In genomic region chr2:23788100-23788499, GRCh38 we compare ENCODE assay signal across 10 cellular contexts.
DNase-seq lines count a peak whose midpoint lies in the region; ATAC-seq, FAIRE-seq and TF ChIP-seq lines count a peak whose summit lies in the region.
"Had no signal": no experiment of that assay in that cellular context is flagged by ENCODE, and none has a peak within 500 bp of the region (broad histone marks: within the 10 kb centered on the region; RNA-seq: fewer than 3 reads in every experiment).

No MANE protein-coding gene starts in this region.

- peak; percentile 87 for ATAC-seq in HG03175 (IDR thresholded peaks at IDR 0.05; ENCODE audit: unreplicated experiment)
- peak; percentile 34 for ATAC-seq in activated B cell treated with CpG ODN at 0.5 μM for 24 hours (ENCODE audit: low read depth)
- ATAC-seq in psoas muscle: no peak

- peaks cover 52% of the 10 kb centered on the region for H3K36me3 Mint-ChIP-seq in activated B cell treated with CpG ODN at 0.5 μM for 24 hours (ENCODE audit: low read depth)

- intact Hi-C loops in activated B cell treated with CpG ODN at 0.5 μM for 24 hours (cut with micrococcal nuclease) (no loop called here), psoas muscle (cut with DNase I) (no loop called here), posterior vena cava (cut with DNase I) (no loop called here)

- no peaks in the 10 kb centered on the region for H3K9me2 ChIP-seq in DOHH2 (replicated peaks; ENCODE audit: control insufficient read depth, low read length)

- H3K4me1 ChIP-seq in DOHH2 (ENCODE audit: control insufficient read depth, low read length) (peaks cover 18% of the 10 kb centered on the region), psoas muscle (peaks cover 3% of the 10 kb centered on the region)

- no peaks in the 10 kb centered on the region for H3K27me3 Mint-ChIP-seq in activated B cell treated with CpG ODN at 0.5 μM for 24 hours
- H3K27me3 Mint-ChIP-seq: dendritic cell treated with granulocyte-macrophage colony-stimulating factor and Interleukin-4, amounts not matched to agents 40 ng/mL and 50 ng/mL, for 4 days had no signal

- no peaks in the 10 kb centered on the region for H3F3A ChIP-seq in DOHH2 (ENCODE audit: control insufficient read depth, insufficient read depth)

- no peak for TF ChIP-seq CTCF in DOHH2 (IDR thresholded peaks at IDR 0.05; ENCODE audit: low read depth, low read length, poor library complexity, severe bottlenecking)
- TF ChIP-seq CTCF in activated B cell treated with CpG ODN at 0.5 μM for 24 hours (IDR thresholded peaks at IDR 0.05): no peak
- no peak for TF ChIP-seq CTCF in psoas muscle (IDR thresholded peaks at IDR 0.05)

- DNase-seq in GM19239 (ENCODE audit: insufficient read length, low spot score) (peak; percentile 2), activated B cell treated with CpG ODN at 0.5 μM for 24 hours (no peak), psoas muscle (no peak), midbrain (lab: John Stamatoyannopoulos, UW) (no peak), UCSD-AML1 (lab: John Stamatoyannopoulos, UW; ENCODE audit: unreplicated experiment) (no peak), posterior vena cava (ENCODE audit: low spot score) (no peak)

- CTCF ChIA-PET in activated B cell treated with CpG ODN at 0.5 μM for 24 hours (lab: Charles Lee): no interaction called here

- H3K4me3 Mint-ChIP-seq in activated B cell treated with CpG ODN at 0.5 μM for 24 hours: no peak overlapping the region
- H3K4me3 Mint-ChIP-seq: dendritic cell treated with granulocyte-macrophage colony-stimulating factor and Interleukin-4, amounts not matched to agents 40 ng/mL and 50 ng/mL, for 4 days had no signal

- H3K9me3 ChIP-seq in DOHH2 (ENCODE audit: control insufficient read depth, insufficient read depth, low read length) (no peaks in the 10 kb centered on the region), psoas muscle (no peaks in the 10 kb centered on the region)

- peaks cover 20% of the 10 kb centered on the region for H3K4me1 Mint-ChIP-seq in activated B cell treated with CpG ODN at 0.5 μM for 24 hours

- no peaks in the 10 kb centered on the region for H4K20me1 ChIP-seq in DOHH2 (ENCODE audit: control insufficient read depth, insufficient read depth, low read depth, low read length)

- H3K9me3 Mint-ChIP-seq in activated B cell treated with CpG ODN at 0.5 μM for 24 hours: no peaks in the 10 kb centered on the region
- H3K9me3 Mint-ChIP-seq: dendritic cell treated with granulocyte-macrophage colony-stimulating factor and Interleukin-4, amounts not matched to agents 40 ng/mL and 50 ng/mL, for 4 days had no signal

- no peaks in the 10 kb centered on the region for H3K79me2 ChIP-seq in DOHH2 (ENCODE audit: control insufficient read depth, low read length)

- H3K27me3 ChIP-seq in DOHH2 (ENCODE audit: control insufficient read depth, low read length): no peaks in the 10 kb centered on the region
- H3K27me3 ChIP-seq in psoas muscle (ENCODE audit: insufficient read depth in 3 of 3, low read length in 2 of 3): no peaks in the 10 kb centered on the region

- H3K27ac ChIP-seq in DOHH2 (ENCODE audit: low read depth, low read length) (no peak overlapping the region), psoas muscle (no peak overlapping the region)

- WGBS in psoas muscle, 3 donors: 39 to 86% (median 76%) methylated on average over 1 of the region's 1 CpG

- H3K36me3 ChIP-seq in DOHH2 (ENCODE audit: control insufficient read depth, low read length) (peaks cover 11% of the 10 kb centered on the region), psoas muscle (ENCODE audit: insufficient read depth in 1 of 2, low read depth in 1 of 2) (peaks cover 5 to 35% of the 10 kb centered on the region in 2 donors)

- POLR2A ChIA-PET in activated B cell treated with CpG ODN at 0.5 μM for 24 hours (lab: Charles Lee): no interaction called here

- peak; percentile 84 for FAIRE-seq in GM19239 (lab: Jason Lieb, UNC)
- FAIRE-seq: TTC549 had no signal

- H3K4me3 ChIP-seq in DOHH2 (ENCODE audit: low read length) (no peak overlapping the region), psoas muscle (no peak overlapping the region)

- peak overlapping the region; percentile 10 for H3K27ac Mint-ChIP-seq in activated B cell treated with CpG ODN at 0.5 μM for 24 hours
- H3K27ac Mint-ChIP-seq: dendritic cell treated with granulocyte-macrophage colony-stimulating factor and Interleukin-4, amounts not matched to agents 40 ng/mL and 50 ng/mL, for 4 days had no signal

- H3K4me2 ChIP-seq in DOHH2 (ENCODE audit: low read length): peak overlapping the region; percentile 6; the same call in 1 of the 2 replicates

Comparison
In these comparisons a context has a peak if more than half of its experiments do, and no peak if none do; other contexts are left out.
1. ATAC-seq: peak in HG03175 (single experiment) and activated B cell treated with CpG ODN at 0.5 μM for 24 hours (single experiment); none in psoas muscle (0 of 4).